7 cellular contexts compared by ENCODE assay signal in the genomic region with DNA sequence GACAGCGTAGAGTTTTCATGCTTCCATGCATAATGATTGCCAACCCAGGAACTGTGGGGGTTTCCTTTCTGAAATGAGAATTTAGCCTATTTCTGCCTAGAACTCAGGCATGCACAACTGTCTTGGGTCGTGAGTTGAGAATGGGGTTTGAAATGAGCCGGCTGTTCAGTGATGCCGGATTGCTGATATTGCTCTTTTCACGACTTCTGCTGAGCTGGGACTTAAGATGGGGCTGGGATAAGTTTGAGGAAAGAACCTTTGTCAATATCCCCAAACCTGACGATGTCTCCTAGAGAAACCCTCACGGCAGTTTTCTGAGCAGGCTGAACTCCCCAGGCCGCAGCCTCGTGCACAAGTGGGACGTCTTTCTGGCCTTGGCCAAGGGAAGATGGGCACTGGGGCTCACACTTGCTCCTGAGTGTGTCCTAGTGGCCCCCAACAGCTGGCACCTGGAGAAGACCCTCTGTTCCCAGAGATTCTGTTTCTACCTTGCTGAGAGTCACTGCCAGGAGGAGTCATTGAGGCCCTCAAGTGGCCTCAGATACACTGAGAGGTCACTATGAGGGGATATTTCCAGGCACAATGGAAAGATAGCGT. TPM values are rescaled to one million over a fixed set of nuclear protein-coding genes. Genes with fewer than 3 reads are reported as not detected.
"Had no signal": no experiment of that assay in that cellular context is flagged by ENCODE, and none has a peak within 500 bp of the region (broad histone marks: within the 10 kb centered on the region; RNA-seq: fewer than 3 reads in every experiment).

No MANE protein-coding gene starts in this region.

- H3K9me3 Mint-ChIP-seq: GM23338, H9 had no signal

- H2AFZ ChIP-seq: GM23338 had no signal

- H3K27ac ChIP-seq: HL-60 had no signal

- H3K4me3 ChIP-seq: GM23338 had no signal

- DNase-seq: H9, HCEC 1CT, KBM-7 had no signal

- H3K27me3 Mint-ChIP-seq: IgD-negative memory B cell had no signal

- H3K4me3 Mint-ChIP-seq: GM23338, H9, IgD-negative memory B cell had no signal

- ATAC-seq: GM23338, HepG2 had no signal

- H3K4me2 ChIP-seq: GM23338 had no signal

- H3K4me1 Mint-ChIP-seq: GM23338, H9 had no signal

- H3K36me3 Mint-ChIP-seq: IgD-negative memory B cell had no signal

RNA-seq across cellular contexts. Expression of gene RIN2, which starts 34.1 kb away (rescaled TPM):
- polyA plus RNA-seq: IgD-negative memory B cell had no signal
